Comparison of ENCODE assay signal across 8 cellular contexts in the genomic region with DNA sequence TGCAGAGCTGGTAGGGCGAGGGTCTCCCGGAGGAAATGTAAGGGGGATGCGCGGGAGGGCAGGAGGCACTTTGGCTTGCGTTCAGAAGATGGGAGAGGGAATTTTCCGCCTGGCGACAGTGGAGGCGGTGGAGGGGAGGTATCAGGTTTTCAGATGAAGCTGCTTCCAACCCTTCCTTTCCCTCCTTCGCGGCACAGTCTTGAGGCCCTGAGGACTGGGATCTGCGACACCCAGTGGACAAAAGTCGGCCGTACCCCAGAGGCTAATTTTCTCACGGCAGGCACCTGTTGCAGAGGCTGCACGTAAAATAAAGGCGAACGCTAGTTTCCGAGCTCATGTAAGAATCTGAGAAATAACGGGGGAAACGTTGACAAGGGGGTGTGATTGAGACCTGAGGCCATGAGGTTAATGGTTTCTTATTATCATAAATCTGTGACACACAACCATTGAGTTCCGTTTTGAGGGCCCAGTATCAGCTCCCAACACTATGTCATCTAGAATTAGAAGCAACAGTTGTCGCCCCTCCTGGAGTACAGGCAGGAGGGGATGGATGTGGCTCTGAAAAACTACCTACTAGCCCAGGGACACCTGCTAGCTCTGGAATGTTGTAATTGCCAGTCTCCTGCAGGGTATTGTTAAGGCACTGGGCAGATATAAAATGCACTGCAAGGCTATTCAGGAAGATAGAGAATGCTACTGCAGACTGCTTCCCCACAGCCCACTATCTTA. TPM values are rescaled to one million over a fixed set of nuclear protein-coding genes. Genes with fewer than 3 reads are reported as not detected.
DNase-seq lines count a peak whose midpoint lies in the region; ATAC-seq and TF ChIP-seq lines count a peak whose summit lies in the region.

No MANE protein-coding gene starts in this region.

- DNase-seq in COLO829 (ENCODE audit: low spot score) (peak; percentile 12), Panc1 (ENCODE audit: low read depth, low spot score) (no peak), glomerular visceral epithelial cell (ENCODE audit: extremely low spot score) (peak; percentile 68), osteoblast (ENCODE audit: insufficient read length, low spot score, missing footprints) (peak; percentile 67), ureter (ENCODE audit: low spot score) (peak; percentile 72)
- peak in 3 of 4 experiments; percentile 12 to 18 (median 14) for DNase-seq in activated naive CD4-positive, alpha-beta T cell (lab: John Stamatoyannopoulos, UW)

- POLR2A ChIA-PET in Panc1 (lab: Charles Lee): no interaction called here

- in situ Hi-C loops in Panc1 (cut with HindIII; ENCODE audit: low pct_unique_long_range_greater_than_20kb, low sequenced_read_pairs): no loop called here

- peak overlapping the region; percentile 81 for H3K4me3 ChIP-seq in HUES6 (ENCODE audit: low read depth, low read length)
- peak overlapping the region; percentile 60 to 71 for H3K4me3 ChIP-seq in Panc1 (ENCODE audit: low read depth in 2 of 2, low read length in 2 of 2)
- H3K4me3 ChIP-seq in osteoblast (ENCODE audit: insufficient read depth, low read length): peak overlapping the region; percentile 74

- H3K4me1 ChIP-seq in HUES6 (ENCODE audit: control insufficient read depth, insufficient read depth, low read length) (peaks cover 17% of the 10 kb centered on the region), Panc1 (ENCODE audit: control insufficient read depth, insufficient read depth, low read length) (no peaks in the 10 kb centered on the region), osteoblast (ENCODE audit: insufficient read depth, low read length) (no peaks in the 10 kb centered on the region)

- no peaks in the 10 kb centered on the region for H3K36me3 ChIP-seq in HUES6 (ENCODE audit: control insufficient read depth, insufficient read depth, low read length)
- H3K36me3 ChIP-seq in Panc1 (ENCODE audit: control insufficient read depth, insufficient read depth, low read length): no peaks in the 10 kb centered on the region
- H3K36me3 ChIP-seq in osteoblast (ENCODE audit: insufficient read depth, low read length): no peaks in the 10 kb centered on the region

- H3K9ac ChIP-seq in HUES6 (ENCODE audit: low read length): peak overlapping the region; percentile 1

- H3K9me3 ChIP-seq in HUES6 (ENCODE audit: control insufficient read depth, insufficient read depth, low read depth, low read length): no peaks in the 10 kb centered on the region
- H3K9me3 ChIP-seq in Panc1 (ENCODE audit: control insufficient read depth, insufficient read depth, low read depth, low read length): no peaks in the 10 kb centered on the region
- H3K9me3 ChIP-seq in osteoblast (ENCODE audit: low read depth, low read length): no peaks in the 10 kb centered on the region

- intact Hi-C loops in Panc1 (cut with micrococcal nuclease; ENCODE audit: unreplicated experiment): loop anchor here (5.0 kb wide), 1 partner anchor 266 kb away; no protein-coding TSS in a partner anchor

- H3K27ac ChIP-seq in HUES6 (ENCODE audit: low read depth, low read length) (no peak overlapping the region), Panc1 (ENCODE audit: low read length) (no peak overlapping the region), osteoblast (ENCODE audit: low read depth, low read length) (no peak overlapping the region)

- H2AFZ ChIP-seq in osteoblast (ENCODE audit: low read length): peak overlapping the region; percentile 41

- CTCF ChIA-PET in Panc1 (lab: Charles Lee): interaction anchor here (1.4 kb wide), 1 partner anchor 13 kb away, joined by 7 read pairs; no protein-coding TSS in a partner anchor

- peak overlapping the region; percentile 77 for H3K4me2 ChIP-seq in osteoblast (ENCODE audit: insufficient read depth, low read length)

- BruUV-seq in Panc1 (replicated peaks; lab: Mats Ljungman, UMichigan): no TSS peak

- TF ChIP-seq CTCF in Panc1 (IDR thresholded peaks at IDR 0.05): peak; percentile 83
- TF ChIP-seq CTCF in osteoblast (IDR thresholded peaks at IDR 0.05; ENCODE audit: extremely low read depth, low read depth, low read length): peak; percentile 41

- H4K20me1 ChIP-seq in osteoblast (ENCODE audit: insufficient read depth, low read length): no peaks in the 10 kb centered on the region

- no peaks in the 10 kb centered on the region for H3K79me2 ChIP-seq in osteoblast (ENCODE audit: insufficient read depth, low read length)

- H3K27me3 ChIP-seq in HUES6 (ENCODE audit: control insufficient read depth, insufficient read depth, low read length) (peaks cover 61% of the 10 kb centered on the region), Panc1 (ENCODE audit: control insufficient read depth, insufficient read depth, low read length) (peaks cover 18% of the 10 kb centered on the region), osteoblast (ENCODE audit: insufficient read depth, low read length) (peaks cover 44% of the 10 kb centered on the region)

- ATAC-seq in GM19467 (IDR thresholded peaks at IDR 0.05; ENCODE audit: unreplicated experiment) (peak; percentile 28), Panc1 (peak; percentile 93)

RNA-seq across cellular contexts. Expression of a gene that starts 1.1 kb away (rescaled TPM):
- 0.62 TPM for total RNA-seq in Panc1 (2021; ENCODE audit: unreplicated experiment)
- polyA plus RNA-seq in Panc1 (2012; ENCODE audit: insufficient read length): 0.25 TPM
- total RNA-seq in osteoblast: 0.29 and 1.1 TPM in 2 replicates
- total RNA-seq in ureter: 0.49 TPM

RNA-seq across cellular contexts. Expression of a gene that starts 37.4 kb away (rescaled TPM):
- total RNA-seq in Panc1 (2021; ENCODE audit: unreplicated experiment) (2.1 TPM), osteoblast (3.2 and 3.3 TPM in 2 replicates), ureter (1.4 TPM)
- 0.82 TPM for polyA plus RNA-seq in Panc1 (2012; ENCODE audit: insufficient read length)

RNA-seq across cellular contexts. Expression of a gene that starts 43.4 kb away (rescaled TPM):
- total RNA-seq in Panc1 (2021; ENCODE audit: unreplicated experiment): 9.8 TPM
- 10.4 TPM for polyA plus RNA-seq in Panc1 (2012; ENCODE audit: insufficient read length)
- 7.6 and 8.5 TPM in 2 replicates for total RNA-seq in osteoblast
- 14.9 TPM for total RNA-seq in ureter

RNA-seq across cellular contexts. Expression of a gene that starts 52.9 kb away (rescaled TPM):
- total RNA-seq in Panc1 (2021; ENCODE audit: unreplicated experiment) (56.8 TPM), osteoblast (20.3 and 22.4 TPM in 2 replicates), ureter (23.5 TPM)
- polyA plus RNA-seq in Panc1 (2012; ENCODE audit: insufficient read length): 23.6 TPM
